ENCODE assay signal across 25 cellular contexts in the genomic region with DNA sequence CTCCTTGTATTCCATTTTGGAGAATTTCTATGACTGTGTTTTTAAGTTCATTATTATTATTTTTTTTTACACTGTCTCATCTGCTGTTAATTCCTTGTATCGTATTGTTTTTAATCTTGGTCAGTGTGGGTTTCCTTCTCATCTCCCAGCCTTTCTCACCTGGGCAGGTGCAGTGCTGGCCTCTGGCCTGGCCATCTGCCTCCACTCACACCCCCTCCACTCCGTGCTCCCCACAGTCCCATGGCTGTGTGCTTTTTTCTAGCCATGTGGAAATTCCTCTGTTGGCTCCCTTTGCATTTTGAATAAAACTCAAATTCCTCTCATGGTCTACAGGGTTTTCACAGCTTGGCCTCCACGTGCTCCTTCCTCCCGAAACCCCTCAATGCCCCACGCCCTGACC. TPM values are rescaled to one million over a fixed set of nuclear protein-coding genes. Genes with fewer than 3 reads are reported as not detected.
"Had no signal": no experiment of that assay in that cellular context is flagged by ENCODE, and none has a peak within 500 bp of the region (broad histone marks: within the 10 kb centered on the region; RNA-seq: fewer than 3 reads in every experiment).

No MANE protein-coding gene starts in this region.

- H3K27ac ChIP-seq: SJSA1 had no signal

- H3K27ac Mint-ChIP-seq: activated naive CD4-positive, alpha-beta T cell treated with anti-CD3 and anti-CD28 coated beads for 36 hours; activated T-helper 17 cell treated with anti-CD3 and anti-CD28 coated beads, Interleukin-2, amount 50 U/mL, for 72 hours; T-helper 1 cell treated with Interleukin-12 subunit alpha and Interleukin-12 subunit beta and Interleukin-4 antibody, amounts not matched to agents 30 μg/mL and 1 μg/mL, for 36 hours had no signal

- FAIRE-seq: RCC 7860 had no signal

- H3K36me3 ChIP-seq: SJSA1 had no signal

- H3K4me3 ChIP-seq: SJSA1 had no signal

- ATAC-seq: activated T-helper 17 cell treated with anti-CD3 and anti-CD28 coated beads, Interleukin-2, amount 50 U/mL, for 72 hours; SK-N-SH treated with all-trans-retinoic acid at 6 μM for 48 hours had no signal

- H3K9me3 Mint-ChIP-seq: activated naive CD4-positive, alpha-beta T cell treated with anti-CD3 and anti-CD28 coated beads for 36 hours; activated T-helper 17 cell treated with anti-CD3 and anti-CD28 coated beads, Interleukin-2, amount 50 U/mL, for 72 hours; T-helper 1 cell treated with Interleukin-12 subunit alpha and Interleukin-12 subunit beta and Interleukin-4 antibody, amounts not matched to agents 30 μg/mL and 1 μg/mL, for 36 hours had no signal

- H3K4me3 Mint-ChIP-seq: activated naive CD4-positive, alpha-beta T cell treated with anti-CD3 and anti-CD28 coated beads for 36 hours; activated naive CD8-positive, alpha-beta T cell; activated T-helper 17 cell treated with anti-CD3 and anti-CD28 coated beads, Interleukin-2, amount 50 U/mL, for 72 hours; T-helper 1 cell treated with Interleukin-12 subunit alpha and Interleukin-12 subunit beta and Interleukin-4 antibody, amounts not matched to agents 30 μg/mL and 1 μg/mL, for 36 hours had no signal

- H3K36me3 Mint-ChIP-seq: activated naive CD8-positive, alpha-beta T cell had no signal

- H3K27me3 ChIP-seq: SJSA1 had no signal

- H3K4me1 Mint-ChIP-seq: activated T-helper 17 cell treated with anti-CD3 and anti-CD28 coated beads, Interleukin-2, amount 50 U/mL, for 72 hours had no signal

- H3K9me3 ChIP-seq: SJSA1 had no signal

- DNase-seq: activated CD4-positive, alpha-beta T cell treated with anti-CD3 and anti-CD28 coated beads for 48 hours; activated CD4-positive, alpha-beta T cell treated with anti-CD3 and anti-CD28 coated beads, Interleukin-2, amount 50 U/mL, for 4 hours; activated CD4-positive, CD25-positive, alpha-beta regulatory T cell treated with anti-CD3 and anti-CD28 coated beads, Interleukin-2, amount 50 U/mL, for 72 hours; activated CD8-positive, alpha-beta memory T cell treated with anti-CD3 and anti-CD28 coated beads for 24 hours; activated gamma-delta T cell; activated naive CD4-positive, alpha-beta T cell treated with anti-CD3 and anti-CD28 coated beads for 36 hours; activated T-cell treated with anti-CD3 and anti-CD28 coated beads for 4 hours; activated T-cell treated with anti-CD3 and anti-CD28 coated beads, Interleukin-2, amount 50 U/mL, for 48 hours; cerebellar nuclear complex; KG1; NCI-H1092; NCI-H1417 treated with DMSO at 0.1 percent for 48 hours; NCI-H1694; NCI-H2029 treated with DMSO at 0.1 percent for 48 hours; NCI-H446; NCI-H524; SHP77 had no signal

RNA-seq across cellular contexts. Expression of a gene that starts 50.3 kb away (rescaled TPM):
- total RNA-seq: activated naive CD4-positive, alpha-beta T cell treated with anti-CD3 and anti-CD28 coated beads for 36 hours; activated T-helper 17 cell treated with anti-CD3 and anti-CD28 coated beads, Interleukin-2, amount 50 U/mL, for 72 hours; LHCN-M2; MCF 10A had no signal
